Comparison of ENCODE assay signal across 8 cellular contexts in the genomic region with DNA sequence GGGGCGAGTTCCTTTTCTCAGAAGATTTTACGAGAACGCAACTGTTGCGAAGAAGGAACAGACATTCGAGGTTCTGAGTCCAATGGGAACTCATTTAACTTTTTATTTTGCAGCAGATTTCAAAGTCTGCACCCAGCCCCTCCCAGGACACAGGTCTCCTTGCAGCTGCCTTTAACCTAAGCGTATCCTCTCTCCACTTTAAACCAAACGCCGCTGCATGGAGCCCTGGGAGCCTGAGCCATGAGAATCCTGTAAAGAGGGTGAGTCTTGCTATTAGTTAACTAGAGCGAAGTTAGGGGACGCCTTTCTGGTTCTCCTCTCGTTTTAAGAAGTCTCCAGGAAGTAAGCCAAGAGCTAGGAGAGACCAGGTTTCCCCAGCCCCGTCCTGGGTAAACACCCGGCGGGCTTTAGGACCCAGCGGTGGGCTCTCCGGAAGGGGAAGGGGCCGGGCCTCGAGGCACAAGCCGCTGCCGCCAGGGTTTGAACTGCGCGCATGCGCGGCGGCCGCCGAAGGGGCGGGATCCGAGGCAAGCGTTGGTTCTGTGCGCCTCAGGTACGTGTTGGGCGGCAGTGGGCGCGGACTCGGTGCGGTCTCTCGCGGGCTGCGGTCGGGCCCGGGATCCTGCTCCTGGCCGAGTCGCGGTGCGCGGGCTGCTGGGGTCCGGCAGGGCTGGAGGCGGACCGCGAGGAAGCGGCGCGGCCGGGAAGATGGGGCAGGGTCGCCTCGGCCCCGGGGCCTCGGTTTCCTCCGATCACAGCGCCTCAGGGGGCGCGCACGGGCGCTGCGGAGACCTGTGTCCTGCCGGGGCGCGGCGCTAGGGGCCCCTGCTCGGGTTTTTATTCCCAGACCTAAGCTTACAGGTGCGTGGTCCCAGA. TPM values are rescaled to one million over a fixed set of nuclear protein-coding genes. Genes with fewer than 3 reads are reported as not detected.
DNase-seq lines count a peak whose midpoint lies in the region; ATAC-seq and TF ChIP-seq lines count a peak whose summit lies in the region.

A gene (plus strand): TSS at position 510 of the 876 bp plus-strand sequence. CDS start 7,188 bp downstream, outside the sequence.

- POLR2A ChIA-PET in activated CD4-positive, alpha-beta memory T cell treated with anti-CD3 and anti-CD28 coated beads for 36 hours (lab: Charles Lee), result interaction anchor here (0.6 to 1.9 kb wide), 9 partner anchors 10 to 526 kb away, joined by 3 to 11 read pairs (median 4); a partner anchor contains a TSS

- CTCF ChIA-PET in activated CD4-positive, alpha-beta memory T cell treated with anti-CD3 and anti-CD28 coated beads for 36 hours (lab: Charles Lee), result interaction anchor here (1.0 to 7.1 kb wide), 5 partner anchors 10 to 104 kb away, joined by 3 to 61 read pairs (median 10); no protein-coding TSS in a partner anchor

- no peaks in the 10 kb centered on the region for H3K27me3 ChIP-seq in dorsolateral prefrontal cortex

- peak within 1 kb of the TSS; percentile 96 for H3K4me3 Mint-ChIP-seq in activated CD4-positive, alpha-beta memory T cell treated with anti-CD3 and anti-CD28 coated beads for 36 hours

- peak within 1 kb of the TSS; percentile 97 for H3K27ac Mint-ChIP-seq in activated CD4-positive, alpha-beta memory T cell treated with anti-CD3 and anti-CD28 coated beads for 36 hours

- no peaks in the 10 kb centered on the region for H3K9me3 Mint-ChIP-seq in activated CD4-positive, alpha-beta memory T cell treated with anti-CD3 and anti-CD28 coated beads for 36 hours

- no peak for TF ChIP-seq POLR2A in lower leg skin (IDR thresholded peaks at IDR 0.05)

- TF ChIP-seq CTCF in dorsolateral prefrontal cortex (IDR thresholded peaks at IDR 0.05 in 54 of 56, conservative IDR thresholded peaks at IDR 0.05 in 2 of 56; ENCODE audit: low read depth in 1 of 56, partially characterized antibody in 56 of 56) (peak in 31 of 56 donors; percentile 5 to 53 (median 28)), lower leg skin (IDR thresholded peaks at IDR 0.05) (no peak)

- H3K36me3 Mint-ChIP-seq in activated CD4-positive, alpha-beta memory T cell treated with anti-CD3 and anti-CD28 coated beads for 36 hours, result peaks cover 39% of the 10 kb centered on the region

- ATAC-seq in GM19397 (IDR thresholded peaks at IDR 0.05; ENCODE audit: unreplicated experiment), result peak; percentile 65
- ATAC-seq in HG03571 (IDR thresholded peaks at IDR 0.05; ENCODE audit: unreplicated experiment), result peak; percentile 61

- H3K27me3 Mint-ChIP-seq in activated CD4-positive, alpha-beta memory T cell treated with anti-CD3 and anti-CD28 coated beads for 36 hours, result no peaks in the 10 kb centered on the region

- DNase-seq in CD1c-positive myeloid dendritic cell (ENCODE audit: extremely low spot score) (peak; percentile 97), NCI-H82 (lab: John Stamatoyannopoulos, UW) (peak; percentile 97), dorsolateral prefrontal cortex (peak; percentile 95 to 99 (median 98)), lower leg skin (ENCODE audit: low spot score in 2 of 2) (peak; percentile 94 to 99)
- peak; percentile 98 for DNase-seq in activated CD4-positive, alpha-beta memory T cell treated with anti-CD3 and anti-CD28 coated beads for 36 hours
- DNase-seq in stimulated activated CD4-positive, alpha-beta T cell treated with anti-CD3 and anti-CD28 coated beads, Interleukin-4, amount 100 ng/mL, for 48 hours (ENCODE audit: low read depth in 2 of 2), result peak; percentile 90 to 95

- peak within 1 kb of the TSS; percentile 71 to 98 (median 90) for H3K4me3 ChIP-seq in dorsolateral prefrontal cortex
- H3K4me3 ChIP-seq in lower leg skin (ENCODE audit: low read depth, poor library complexity, severe bottlenecking), result peak within 1 kb of the TSS; percentile 69

- peak within 1 kb of the TSS; percentile 1 to 91 (median 77) for H3K27ac ChIP-seq in dorsolateral prefrontal cortex

- intact Hi-C loops in activated CD4-positive, alpha-beta memory T cell treated with anti-CD3 and anti-CD28 coated beads for 36 hours (cut with micrococcal nuclease), result loop anchor here (1.0 to 10.0 kb wide), 11 partner anchors 301 to 1401 kb away; a partner anchor contains a TSS
- intact Hi-C loops in dorsolateral prefrontal cortex (cut with DNase I) (loop anchor here (5.0 to 10.0 kb wide), 2 partner anchors 279 to 302 kb away; a partner anchor contains a TSS), lower leg skin (cut with DNase I; ENCODE audit: low total_unique reads) (no loop called here)

- H3K4me1 Mint-ChIP-seq in activated CD4-positive, alpha-beta memory T cell treated with anti-CD3 and anti-CD28 coated beads for 36 hours (ENCODE audit: low read depth), result peaks cover 49% of the 10 kb centered on the region

- 1% methylated on average over 35 to 65 of the region's 72 CpGs for WGBS in lower leg skin, 2 donors

RNA-seq across cellular contexts. Expression of the gene that starts here (rescaled TPM):
- total RNA-seq in activated CD4-positive, alpha-beta memory T cell treated with anti-CD3 and anti-CD28 coated beads for 36 hours, result 10 to 100 TPM; 99.3 TPM
- total RNA-seq in dorsolateral prefrontal cortex (10 to 100 TPM in 118 of 120 experiments, 1 to 10 TPM in 2; 8.3 to 27.8 (median 17.5) TPM), lower leg skin (10 to 100 TPM; 11.1 to 21.6 (median 12.2) TPM)

Comparison
In these comparisons a context has a peak if more than half of its experiments do, and no peak if none do; other contexts are left out.
1. Peak in every context shown above with its lines: DNase-seq, ATAC-seq, H3K4me3 ChIP-seq and H3K27ac ChIP-seq.
2. CTCF ChIP-seq: peak in dorsolateral prefrontal cortex (31 of 56); none in lower leg skin (0 of 3).